33 cellular contexts compared by ENCODE assay signal in the genomic region with DNA sequence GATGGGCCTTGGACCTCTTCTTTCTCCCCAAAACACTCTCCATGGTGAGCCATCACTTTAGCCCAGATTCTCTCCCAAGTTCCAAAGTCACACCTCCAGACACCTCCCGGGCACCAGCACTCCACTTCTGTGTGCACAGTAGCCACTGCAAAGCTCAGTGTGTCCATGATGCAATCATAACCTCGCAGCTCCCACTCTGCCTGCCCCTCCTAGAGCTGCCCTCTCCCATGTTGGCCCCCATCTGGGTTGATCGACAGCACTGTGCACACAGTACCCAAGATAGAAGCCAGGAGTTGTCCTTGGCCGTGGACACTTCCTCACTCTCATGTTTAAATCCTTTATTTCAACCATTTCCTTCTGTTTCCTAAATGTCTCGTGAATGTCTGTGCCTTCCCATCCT.
"Had no signal": no experiment of that assay in that cellular context is flagged by ENCODE, and none has a peak within 500 bp of the region (broad histone marks: within the 10 kb centered on the region; RNA-seq: fewer than 3 reads in every experiment).

No MANE protein-coding gene starts in this region.

- H3K27ac Mint-ChIP-seq: activated CD4-positive, alpha-beta memory T cell treated with anti-CD3 and anti-CD28 coated beads for 36 hours; activated CD4-positive, alpha-beta T cell treated with anti-CD3 and anti-CD28 coated beads for 36 hours; activated CD4-positive, alpha-beta T cell treated with anti-CD3 and anti-CD28 coated beads, Interleukin-2, amount 10 ng/mL, durations not matched to agents 24 days and 14 days; activated CD8-positive, alpha-beta memory T cell treated with anti-CD3 and anti-CD28 coated beads, Interleukin-2, amount 10 ng/mL, durations not matched to agents 7 days and 5 days; activated CD8-positive, alpha-beta T cell treated with anti-CD3 and anti-CD28 coated beads, Interleukin-2, amount 10 ng/mL, durations not matched to agents 7 days and 5 days; activated naive CD4-positive, alpha-beta T cell treated with anti-CD3 and anti-CD28 coated beads for 36 hours; activated naive CD4-positive, alpha-beta T cell treated with anti-CD3 and anti-CD28 coated beads, Interleukin-2, amount 50 U/mL, for 24 hours; activated naive CD8-positive, alpha-beta T cell treated with anti-CD3 and anti-CD28 coated beads for 36 hours; activated naive CD8-positive, alpha-beta T cell treated with anti-CD3 and anti-CD28 coated beads, Interleukin-2, amount 50 U/mL, for 24 hours; activated T-helper 1 cell treated with anti-CD3 and anti-CD28 coated beads, Interleukin-12 subunit alpha, Interleukin-12 subunit beta, Interleukin-2, Interleukin-4 antibody, amounts not matched to agents 30 ng/mL and 10 ng/mL and 1 ng/mL, durations not matched to agents 14 hours and 24 hours and 36 hours; activated T-helper 2 cell treated with anti-CD3 and anti-CD28 coated beads, Interferon-gamma antibody, Interleukin-2, Interleukin-4, amounts not matched to agents 10 μg/mL and 5 μg/mL and 100 μg/mL, durations not matched to agents 14 hours and 24 hours and 36 hours; dendritic cell treated with granulocyte-macrophage colony-stimulating factor and Interleukin-4, amounts not matched to agents 40 ng/mL and 50 ng/mL, for 4 days; effector memory CD8-positive, alpha-beta T cell; T-helper 17 cell; T-helper 2 cell treated with Interferon-gamma antibody and Interleukin-4, amounts not matched to agents 5 μg/mL and 100 μg/mL, for 36 hours had no signal

- H3K27me3 ChIP-seq: adrenal gland, ascending aorta, brain microvascular endothelial cell, dorsolateral prefrontal cortex, esophagus muscularis mucosa, gastroesophageal sphincter had no signal

- H3K36me3 Mint-ChIP-seq: activated CD4-positive, alpha-beta memory T cell treated with anti-CD3 and anti-CD28 coated beads for 36 hours; activated CD8-positive, alpha-beta memory T cell treated with anti-CD3 and anti-CD28 coated beads, Interleukin-2, amount 10 ng/mL, durations not matched to agents 7 days and 5 days; activated naive CD4-positive, alpha-beta T cell treated with anti-CD3 and anti-CD28 coated beads, Interleukin-2, amount 50 U/mL, for 24 hours; activated naive CD8-positive, alpha-beta T cell treated with anti-CD3 and anti-CD28 coated beads for 36 hours had no signal

- H3K4me3 ChIP-seq: adrenal gland, ascending aorta, coronary artery, esophagus muscularis mucosa, gastroesophageal sphincter had no signal

- H3K4me1 Mint-ChIP-seq: activated CD4-positive, alpha-beta T cell treated with anti-CD3 and anti-CD28 coated beads for 36 hours; activated CD4-positive, alpha-beta T cell treated with anti-CD3 and anti-CD28 coated beads, Interleukin-2, amount 10 ng/mL, durations not matched to agents 24 days and 14 days; activated CD8-positive, alpha-beta memory T cell treated with anti-CD3 and anti-CD28 coated beads, Interleukin-2, amount 10 ng/mL, durations not matched to agents 7 days and 5 days; activated naive CD4-positive, alpha-beta T cell treated with anti-CD3 and anti-CD28 coated beads, Interleukin-2, amount 50 U/mL, for 24 hours; activated naive CD8-positive, alpha-beta T cell treated with anti-CD3 and anti-CD28 coated beads for 36 hours; activated naive CD8-positive, alpha-beta T cell treated with anti-CD3 and anti-CD28 coated beads, Interleukin-2, amount 50 U/mL, for 24 hours; central memory CD8-positive, alpha-beta T cell; T-helper 17 cell had no signal

- H3K4me3 Mint-ChIP-seq: activated CD4-positive, alpha-beta memory T cell treated with anti-CD3 and anti-CD28 coated beads for 36 hours; activated CD4-positive, alpha-beta T cell treated with anti-CD3 and anti-CD28 coated beads for 36 hours; activated CD4-positive, alpha-beta T cell treated with anti-CD3 and anti-CD28 coated beads, Interleukin-2, amount 10 ng/mL, durations not matched to agents 24 days and 14 days; activated CD8-positive, alpha-beta memory T cell treated with anti-CD3 and anti-CD28 coated beads, Interleukin-2, amount 10 ng/mL, durations not matched to agents 7 days and 5 days; activated CD8-positive, alpha-beta T cell treated with anti-CD3 and anti-CD28 coated beads, Interleukin-2, amount 10 ng/mL, durations not matched to agents 7 days and 5 days; activated naive CD4-positive, alpha-beta T cell treated with anti-CD3 and anti-CD28 coated beads for 36 hours; activated naive CD4-positive, alpha-beta T cell treated with anti-CD3 and anti-CD28 coated beads, Interleukin-2, amount 50 U/mL, for 24 hours; activated naive CD8-positive, alpha-beta T cell treated with anti-CD3 and anti-CD28 coated beads for 36 hours; activated naive CD8-positive, alpha-beta T cell treated with anti-CD3 and anti-CD28 coated beads, Interleukin-2, amount 50 U/mL, for 24 hours; activated T-helper 1 cell treated with anti-CD3 and anti-CD28 coated beads, Interleukin-12 subunit alpha, Interleukin-12 subunit beta, Interleukin-2, Interleukin-4 antibody, amounts not matched to agents 30 ng/mL and 10 ng/mL and 1 ng/mL, durations not matched to agents 14 hours and 24 hours and 36 hours; central memory CD8-positive, alpha-beta T cell; dendritic cell treated with granulocyte-macrophage colony-stimulating factor and Interleukin-4, amounts not matched to agents 40 ng/mL and 50 ng/mL, for 4 days; effector memory CD8-positive, alpha-beta T cell; T-helper 17 cell; T-helper 2 cell treated with Interferon-gamma antibody and Interleukin-4, amounts not matched to agents 5 μg/mL and 100 μg/mL, for 36 hours had no signal

- ATAC-seq: activated CD4-positive, alpha-beta T cell treated with anti-CD3 and anti-CD28 coated beads for 36 hours; activated CD8-positive, alpha-beta memory T cell treated with anti-CD3 and anti-CD28 coated beads, Interleukin-2, amount 10 ng/mL, durations not matched to agents 7 days and 5 days; activated CD8-positive, alpha-beta T cell treated with anti-CD3 and anti-CD28 coated beads, Interleukin-2, amount 10 ng/mL, durations not matched to agents 7 days and 5 days; activated naive CD8-positive, alpha-beta T cell treated with anti-CD3 and anti-CD28 coated beads, Interleukin-2, amount 50 U/mL, for 24 hours; effector memory CD8-positive, alpha-beta T cell; gastroesophageal sphincter; T-helper 17 cell had no signal

- H3K36me3 ChIP-seq: adrenal gland, ascending aorta, brain microvascular endothelial cell, esophagus muscularis mucosa, gastroesophageal sphincter had no signal

- H3K4me1 ChIP-seq: adrenal gland, ascending aorta, esophagus muscularis mucosa, gastroesophageal sphincter had no signal

- DNase-seq: activated CD4-positive, alpha-beta memory T cell treated with anti-CD3 and anti-CD28 coated beads for 36 hours; activated CD4-positive, alpha-beta T cell treated with anti-CD3 and anti-CD28 coated beads for 36 hours; activated CD4-positive, alpha-beta T cell treated with anti-CD3 and anti-CD28 coated beads, Interleukin-2, amount 10 ng/mL, durations not matched to agents 24 days and 14 days; activated CD4-positive, CD25-positive, alpha-beta regulatory T cell; activated CD4-positive, CD25-positive, alpha-beta regulatory T cell treated with anti-CD3 and anti-CD28 coated beads, Interleukin-2, amount 50 U/mL, for 72 hours; activated CD8-positive, alpha-beta memory T cell treated with anti-CD3 and anti-CD28 coated beads, Interleukin-2, amount 10 ng/mL, durations not matched to agents 7 days and 5 days; activated CD8-positive, alpha-beta memory T cell treated with anti-CD3 and anti-CD28 coated beads, Interleukin-2, amount 50 U/mL, for 4 hours; activated CD8-positive, alpha-beta T cell treated with anti-CD3 and anti-CD28 coated beads, Interleukin-2, amount 10 ng/mL, durations not matched to agents 7 days and 5 days; activated effector memory CD4-positive, alpha-beta T cell treated with anti-CD3 and anti-CD28 coated beads, Interleukin-2, amount 50 U/mL, for 16 hours; activated naive CD4-positive, alpha-beta T cell treated with anti-CD3 and anti-CD28 coated beads for 36 hours; activated naive CD8-positive, alpha-beta T cell treated with anti-CD3 and anti-CD28 coated beads for 36 hours; activated naive CD8-positive, alpha-beta T cell treated with anti-CD3 and anti-CD28 coated beads, Interleukin-2, amount 50 U/mL, for 24 hours; activated T-cell treated with anti-CD3 and anti-CD28 coated beads, Interleukin-2, amount 50 U/mL, for 1 hour; activated T-cell treated with anti-CD3 and anti-CD28 coated beads, Interleukin-2, amount 50 U/mL, for 48 hours; adrenal gland; amygdala; brain microvascular endothelial cell; dorsolateral prefrontal cortex; effector memory CD8-positive, alpha-beta T cell; erythroblast; foreskin melanocyte; T-helper 1 cell; T-helper 17 cell had no signal

- H3K27ac ChIP-seq: adrenal gland, ascending aorta, brain microvascular endothelial cell, coronary artery, dorsolateral prefrontal cortex, esophagus muscularis mucosa, gastroesophageal sphincter had no signal

- H3K27me3 Mint-ChIP-seq: activated CD4-positive, alpha-beta memory T cell treated with anti-CD3 and anti-CD28 coated beads for 36 hours; activated CD4-positive, alpha-beta T cell treated with anti-CD3 and anti-CD28 coated beads for 36 hours; activated CD4-positive, alpha-beta T cell treated with anti-CD3 and anti-CD28 coated beads, Interleukin-2, amount 10 ng/mL, durations not matched to agents 24 days and 14 days; activated CD8-positive, alpha-beta memory T cell treated with anti-CD3 and anti-CD28 coated beads, Interleukin-2, amount 10 ng/mL, durations not matched to agents 7 days and 5 days; activated naive CD8-positive, alpha-beta T cell treated with anti-CD3 and anti-CD28 coated beads for 36 hours; activated naive CD8-positive, alpha-beta T cell treated with anti-CD3 and anti-CD28 coated beads, Interleukin-2, amount 50 U/mL, for 24 hours; dendritic cell treated with granulocyte-macrophage colony-stimulating factor and Interleukin-4, amounts not matched to agents 40 ng/mL and 50 ng/mL, for 4 days; T-helper 17 cell had no signal
